In the genomic region with DNA sequence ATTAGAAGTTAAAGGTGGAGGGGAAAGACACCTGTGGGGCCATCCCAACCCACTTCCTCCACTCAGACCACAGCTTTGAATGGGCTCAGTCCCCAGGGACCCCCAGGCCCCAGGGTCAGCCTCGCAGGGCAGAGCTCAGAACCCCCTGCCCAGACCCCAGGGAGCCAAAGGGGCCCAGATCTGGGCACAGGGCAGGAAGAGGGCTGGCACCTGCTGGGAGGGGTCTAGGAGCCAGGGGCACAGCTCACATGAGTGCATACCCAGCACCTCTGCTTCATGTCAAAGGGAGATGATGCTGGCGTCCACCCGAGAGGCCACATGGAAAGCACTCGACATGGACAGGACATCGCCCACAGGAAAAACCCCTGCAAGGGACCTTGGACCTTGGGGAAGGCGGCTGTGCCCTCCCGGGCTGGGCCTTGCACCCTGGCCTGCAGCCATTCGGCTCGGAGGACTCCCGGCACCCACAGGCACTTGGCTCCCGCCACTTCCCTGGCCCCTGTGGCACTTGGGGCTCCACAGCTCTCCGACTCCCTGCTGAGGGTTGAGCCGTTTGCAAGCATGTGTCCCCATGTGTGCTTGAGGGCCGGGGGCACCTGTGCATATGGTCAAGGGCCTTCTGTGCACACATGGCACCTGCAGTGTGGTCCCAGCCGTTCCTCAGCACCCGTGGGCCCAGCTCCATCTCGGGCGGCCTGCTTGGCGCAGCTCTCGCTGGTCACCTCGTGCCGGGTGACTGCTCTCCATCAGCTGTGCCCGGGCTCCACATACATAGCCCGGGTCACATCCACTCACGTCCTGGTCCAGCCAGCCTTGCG, we compare ENCODE assay signal across 32 cellular contexts. TPM values are rescaled to one million over a fixed set of nuclear protein-coding genes. Genes with fewer than 3 reads are reported as not detected.
DNase-seq lines count a peak whose midpoint lies in the region; ATAC-seq and TF ChIP-seq lines count a peak whose summit lies in the region.
"Had no signal": no experiment of that assay in that cellular context is flagged by ENCODE, and none has a peak within 500 bp of the region (broad histone marks: within the 10 kb centered on the region; RNA-seq: fewer than 3 reads in every experiment).

No MANE protein-coding gene starts in this region.

- POLR2A ChIA-PET in activated B cell treated with CpG ODN at 0.5 μM for 24 hours (lab: Charles Lee) = interaction anchor here (0.5 to 2.4 kb wide), 2 partner anchors 14 to 202 kb away, joined by 5 to 14 read pairs; no protein-coding TSS in a partner anchor

- peaks cover 0 to 5% (median 0%) of the 10 kb centered on the region in 4 donors for H3K4me1 ChIP-seq in right lobe of liver
- H3K4me1 ChIP-seq in aorta (ENCODE audit: control insufficient read depth in 1 of 2, insufficient read depth in 2 of 2, low read length in 2 of 2) = no peaks in the 10 kb centered on the region
- H3K4me1 ChIP-seq in testis = no peaks in the 10 kb centered on the region
- H3K4me1 ChIP-seq: body of pancreas, gastroesophageal sphincter, left ventricle myocardium inferior had no signal

- H3K27me3 ChIP-seq in right lobe of liver = no peaks in the 10 kb centered on the region
- H3K27me3 ChIP-seq in aorta (ENCODE audit: control insufficient read depth in 1 of 2, insufficient read depth in 2 of 2, low read length in 1 of 2) = no peaks in the 10 kb centered on the region
- no peaks in the 10 kb centered on the region for H3K27me3 ChIP-seq in testis
- H3K27me3 ChIP-seq: body of pancreas, dorsolateral prefrontal cortex, gastroesophageal sphincter had no signal

- peak; percentile 8 for ATAC-seq in stimulated activated naive CD8-positive, alpha-beta T cell treated with anti-CD3 and anti-CD28 coated beads, Interleukin-15, Interleukin-2, amounts not matched to agents 100 U/mL and 50 U/mL, for 24 hours
- no peak for ATAC-seq in stimulated activated naive CD8-positive, alpha-beta T cell treated with anti-CD3 and anti-CD28 coated beads, Interleukin-15, amount 100 ng/mL, for 72 hours
- ATAC-seq in activated B cell treated with CpG ODN at 0.5 μM for 24 hours (ENCODE audit: low read depth) (peak; percentile 29), right lobe of liver (peak; percentile 48 to 62 (median 58)), aorta (ENCODE audit: low FRiP score) (no peak), HG02970 (IDR thresholded peaks at IDR 0.05; ENCODE audit: low FRiP score, unreplicated experiment) (no peak)
- ATAC-seq: body of pancreas; gastroesophageal sphincter; naive thymus-derived CD8-positive, alpha-beta T cell had no signal

- no peaks in the 10 kb centered on the region for H3K36me3 ChIP-seq in right lobe of liver
- no peaks in the 10 kb centered on the region for H3K36me3 ChIP-seq in aorta (ENCODE audit: control insufficient read depth in 1 of 2, insufficient read depth in 2 of 2, low read length in 1 of 2)
- H3K36me3 ChIP-seq in testis (ENCODE audit: low read depth, missing control alignments) = no peaks in the 10 kb centered on the region
- H3K36me3 ChIP-seq: left ventricle myocardium inferior, WERI-Rb-1 had no signal

- no peak overlapping the region for H3K27ac Mint-ChIP-seq in stimulated activated naive CD8-positive, alpha-beta T cell treated with anti-CD3 and anti-CD28 coated beads, Interleukin-15, amount 100 ng/mL, for 72 hours
- no peak overlapping the region for H3K27ac Mint-ChIP-seq in activated B cell treated with CpG ODN at 0.5 μM for 24 hours
- H3K27ac Mint-ChIP-seq: activated CD4-positive, alpha-beta T cell treated with anti-CD3 and anti-CD28 coated beads, Interleukin-2, amount 10 ng/mL, durations not matched to agents 24 days and 14 days; HFFc6; mesothelial cell of epicardium had no signal

- WGBS in right lobe of liver (ENCODE audit: insufficient coverage, low coverage, low lambda C conversion rate, missing lambda C conversion rate) = 49% methylated on average over 3 of the region's 26 CpGs
- WGBS in aorta, 2 donors = 82 to 84% methylated on average over 25 to 26 of the region's 26 CpGs
- 94 to 97% methylated on average over 6 to 26 of the region's 26 CpGs for WGBS in testis, 2 donors

- peaks cover 22% of the 10 kb centered on the region for H3K36me3 Mint-ChIP-seq in activated B cell treated with CpG ODN at 0.5 μM for 24 hours (ENCODE audit: low read depth)
- H3K36me3 Mint-ChIP-seq: mesothelial cell of epicardium had no signal

- H3K27me3 Mint-ChIP-seq in stimulated activated naive CD8-positive, alpha-beta T cell treated with anti-CD3 and anti-CD28 coated beads, Interleukin-15, amount 100 ng/mL, for 72 hours = no peaks in the 10 kb centered on the region
- H3K27me3 Mint-ChIP-seq in activated B cell treated with CpG ODN at 0.5 μM for 24 hours = no peaks in the 10 kb centered on the region
- H3K27me3 Mint-ChIP-seq: activated CD4-positive, alpha-beta T cell treated with anti-CD3 and anti-CD28 coated beads, Interleukin-2, amount 10 ng/mL, durations not matched to agents 24 days and 14 days; activated T-cell treated with anti-CD3 and anti-CD28 coated beads, Interleukin-2, amount 50 U/mL, for 24 hours; CD8-positive, alpha-beta memory T cell; naive thymus-derived CD8-positive, alpha-beta T cell had no signal

- no peak overlapping the region for H3K4me3 Mint-ChIP-seq in stimulated activated naive CD8-positive, alpha-beta T cell treated with anti-CD3 and anti-CD28 coated beads, Interleukin-15, amount 100 ng/mL, for 72 hours
- peak overlapping the region; percentile 28 for H3K4me3 Mint-ChIP-seq in activated B cell treated with CpG ODN at 0.5 μM for 24 hours
- H3K4me3 Mint-ChIP-seq: activated CD4-positive, alpha-beta T cell treated with anti-CD3 and anti-CD28 coated beads, Interleukin-2, amount 10 ng/mL, durations not matched to agents 24 days and 14 days; activated T-cell treated with anti-CD3 and anti-CD28 coated beads, Interleukin-2, amount 50 U/mL, for 24 hours; CD8-positive, alpha-beta memory T cell; HFFc6; mesothelial cell of epicardium; naive thymus-derived CD8-positive, alpha-beta T cell had no signal

- intact Hi-C loops in activated B cell treated with CpG ODN at 0.5 μM for 24 hours (cut with micrococcal nuclease) (loop anchor here (5.0 kb wide), 3 partner anchors 47 to 322 kb away; a partner anchor contains a TSS), right lobe of liver (cut with DNase I) (loop anchor here (5.0 to 10.0 kb wide), 2 partner anchors 140 to 142 kb away; a partner anchor contains a TSS), aorta (cut with DNase I) (loop anchor here in 1 of 2 donors (10.0 kb wide), 1 partner anchor 220 kb away; no protein-coding TSS in a partner anchor), testis (cut with DNase I; ENCODE audit: low total_unique reads) (loop anchor here (10.0 kb wide), 1 partner anchor 220 kb away; no protein-coding TSS in a partner anchor)

- TF ChIP-seq CTCF in activated B cell treated with CpG ODN at 0.5 μM for 24 hours (IDR thresholded peaks at IDR 0.05) (no peak), right lobe of liver (IDR thresholded peaks at IDR 0.05) (no peak), testis (IDR thresholded peaks at IDR 0.05) (no peak)

- no peaks in the 10 kb centered on the region for H3K9me3 Mint-ChIP-seq in stimulated activated naive CD8-positive, alpha-beta T cell treated with anti-CD3 and anti-CD28 coated beads, Interleukin-15, amount 100 ng/mL, for 72 hours
- no peaks in the 10 kb centered on the region for H3K9me3 Mint-ChIP-seq in activated B cell treated with CpG ODN at 0.5 μM for 24 hours
- H3K9me3 Mint-ChIP-seq: activated CD4-positive, alpha-beta T cell treated with anti-CD3 and anti-CD28 coated beads, Interleukin-2, amount 10 ng/mL, durations not matched to agents 24 days and 14 days; activated T-cell treated with anti-CD3 and anti-CD28 coated beads, Interleukin-2, amount 50 U/mL, for 24 hours; CD8-positive, alpha-beta memory T cell; HFFc6; mesothelial cell of epicardium; naive thymus-derived CD8-positive, alpha-beta T cell had no signal

- TF ChIP-seq POLR2A in right lobe of liver (IDR thresholded peaks at IDR 0.05) (no peak), testis (IDR thresholded peaks at IDR 0.05) (no peak)

- DNase-seq in stimulated activated naive CD8-positive, alpha-beta T cell treated with anti-CD3 and anti-CD28 coated beads, Interleukin-15, Interleukin-2, amounts not matched to agents 100 U/mL and 50 U/mL, for 24 hours = no peak
- no peak for DNase-seq in stimulated activated naive CD8-positive, alpha-beta T cell treated with anti-CD3 and anti-CD28 coated beads, Interleukin-15, amount 100 ng/mL, for 72 hours
- DNase-seq in activated B cell treated with CpG ODN at 0.5 μM for 24 hours = no peak
- peak in 1 of 3 donors; percentile 58 for DNase-seq in right lobe of liver
- peak; percentile 43 to 66 for DNase-seq in aorta
- DNase-seq in testis = no peak
- DNase-seq in activated T-cell treated with anti-CD3 and anti-CD28 coated beads for 4 hours = no peak
- DNase-seq: activated CD4-positive, alpha-beta T cell treated with anti-CD3 and anti-CD28 coated beads, Interleukin-2, amount 10 ng/mL, durations not matched to agents 24 days and 14 days; activated naive CD4-positive, alpha-beta T cell; activated T-cell treated with anti-CD3 and anti-CD28 coated beads, Interleukin-2, amount 50 U/mL, for 24 hours; body of pancreas; DMS53; GM23248; HFFc6; left ventricle myocardium inferior; naive thymus-derived CD8-positive, alpha-beta T cell; NCI-H1092; NCI-H1930; NCI-H2227 treated with DMSO at 0.1 percent for 48 hours; occipital lobe; SHP77 treated with DMSO at 0.1 percent for 48 hours; T1000; trophoblast cell; WERI-Rb-1 had no signal

- no peak overlapping the region for H3K27ac ChIP-seq in right lobe of liver
- no peak overlapping the region for H3K27ac ChIP-seq in aorta (ENCODE audit: low read depth in 1 of 2, low read length in 2 of 2)
- no peak overlapping the region for H3K27ac ChIP-seq in testis
- H3K27ac ChIP-seq: body of pancreas, dorsolateral prefrontal cortex, gastroesophageal sphincter, GM23248, HL-60, left ventricle myocardium inferior, WERI-Rb-1 had no signal

- CTCF ChIA-PET in activated B cell treated with CpG ODN at 0.5 μM for 24 hours (lab: Charles Lee) = interaction anchor here (4.7 kb wide), 1 partner anchor 220 kb away, joined by 48 read pairs; no protein-coding TSS in a partner anchor

- peaks cover 5% of the 10 kb centered on the region for H3K4me1 Mint-ChIP-seq in stimulated activated naive CD8-positive, alpha-beta T cell treated with anti-CD3 and anti-CD28 coated beads, Interleukin-15, amount 100 ng/mL, for 72 hours
- H3K4me1 Mint-ChIP-seq in activated B cell treated with CpG ODN at 0.5 μM for 24 hours = peaks cover 18% of the 10 kb centered on the region
- H3K4me1 Mint-ChIP-seq: activated CD4-positive, alpha-beta T cell treated with anti-CD3 and anti-CD28 coated beads, Interleukin-2, amount 10 ng/mL, durations not matched to agents 24 days and 14 days; CD8-positive, alpha-beta memory T cell; mesothelial cell of epicardium had no signal

- H3K9me3 ChIP-seq in right lobe of liver (no peaks in the 10 kb centered on the region), aorta (ENCODE audit: control insufficient read depth, low read length) (no peaks in the 10 kb centered on the region), testis (no peaks in the 10 kb centered on the region)
- H3K9me3 ChIP-seq: body of pancreas, gastroesophageal sphincter, left ventricle myocardium inferior had no signal

- no peak overlapping the region for H3K4me3 ChIP-seq in right lobe of liver
- no peak overlapping the region for H3K4me3 ChIP-seq in aorta (ENCODE audit: low read length in 2 of 2)
- no peak overlapping the region for H3K4me3 ChIP-seq in testis
- H3K4me3 ChIP-seq: body of pancreas, dorsolateral prefrontal cortex, gastroesophageal sphincter, GM23248, left ventricle myocardium inferior had no signal

RNA-seq across cellular contexts. Expression of a gene that starts 7.8 kb away (rescaled TPM):
- total RNA-seq in activated B cell treated with CpG ODN at 0.5 μM for 24 hours (4.4 and 5.3 TPM in 2 replicates), right lobe of liver (10 to 100 TPM in 5 of 6 experiments, 1 to 10 TPM in 1; 7.1 to 69.1 (median 28.6) TPM), aorta (under 1 TPM; 0.16 to 0.48 TPM), testis (1 to 10 TPM; 3.0 to 4.6 TPM)
- polyA plus RNA-seq in aorta (1 to 10 TPM in 1 of 2 donors, under 1 TPM in 1; 0.20 to 8.8 TPM), testis (ENCODE audit: insufficient read depth, low read depth, low replicate concordance) (3.0 TPM)
- total RNA-seq: endothelial cell of umbilical vein, GM23248, HFFc6, left ventricle myocardium inferior, occipital lobe had no signal
- polyA plus RNA-seq: fibroblast of lung, GM23248 had no signal

Comparison
In these comparisons a context has a peak if more than half of its experiments do, and no peak if none do; other contexts are left out.
1. ATAC-seq: peak in stimulated activated naive CD8-positive, alpha-beta T cell treated with anti-CD3 and anti-CD28 coated beads, Interleukin-15, Interleukin-2, amounts not matched to agents 100 U/mL and 50 U/mL, for 24 hours (single experiment), activated B cell treated with CpG ODN at 0.5 μM for 24 hours (single experiment) and right lobe of liver (4 of 4); none in stimulated activated naive CD8-positive, alpha-beta T cell treated with anti-CD3 and anti-CD28 coated beads, Interleukin-15, amount 100 ng/mL, for 72 hours (single experiment), aorta (single experiment) and HG02970 (single experiment).
2. DNase-seq: peak in aorta (2 of 2); none in stimulated activated naive CD8-positive, alpha-beta T cell treated with anti-CD3 and anti-CD28 coated beads, Interleukin-15, Interleukin-2, amounts not matched to agents 100 U/mL and 50 U/mL, for 24 hours (single experiment), stimulated activated naive CD8-positive, alpha-beta T cell treated with anti-CD3 and anti-CD28 coated beads, Interleukin-15, amount 100 ng/mL, for 72 hours (0 of 2), activated B cell treated with CpG ODN at 0.5 μM for 24 hours (single experiment), testis (single experiment) and activated T-cell treated with anti-CD3 and anti-CD28 coated beads for 4 hours (single experiment).